ENCODE assay signal across 2 cellular contexts in the genomic region with DNA sequence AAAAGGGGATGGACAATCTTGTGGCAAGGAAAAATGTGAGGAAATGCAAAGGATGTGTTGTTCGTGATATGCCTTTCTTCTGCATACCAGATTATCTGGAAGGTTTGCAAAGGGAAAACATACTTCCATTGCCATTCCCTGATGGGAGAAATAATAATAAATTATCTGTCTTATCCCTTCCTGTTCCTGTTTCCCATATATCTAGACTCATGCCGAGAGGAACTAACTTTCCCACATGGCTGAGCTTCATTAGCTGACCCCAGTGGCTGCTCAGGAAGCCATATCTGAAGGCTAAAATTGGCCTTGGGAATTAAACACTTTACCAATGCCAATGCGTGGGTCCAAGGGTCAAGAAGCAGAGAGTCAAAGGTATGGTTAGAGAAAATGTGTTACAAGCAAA.
TF ChIP-seq lines count a peak whose summit lies in the region.

No MANE protein-coding gene starts in this region.

TF ChIP-seq in liver, 16 proteins besides CTCF, POLR2A, EP300 and RAD21 (continued from another document):
- TF ChIP-seq RXRA (IDR thresholded peaks at IDR 0.05): no peak

TF ChIP-seq in HepG2, 621 proteins besides CTCF, POLR2A, EP300 and RAD21:
- TF ChIP-seq, protein P1, sequence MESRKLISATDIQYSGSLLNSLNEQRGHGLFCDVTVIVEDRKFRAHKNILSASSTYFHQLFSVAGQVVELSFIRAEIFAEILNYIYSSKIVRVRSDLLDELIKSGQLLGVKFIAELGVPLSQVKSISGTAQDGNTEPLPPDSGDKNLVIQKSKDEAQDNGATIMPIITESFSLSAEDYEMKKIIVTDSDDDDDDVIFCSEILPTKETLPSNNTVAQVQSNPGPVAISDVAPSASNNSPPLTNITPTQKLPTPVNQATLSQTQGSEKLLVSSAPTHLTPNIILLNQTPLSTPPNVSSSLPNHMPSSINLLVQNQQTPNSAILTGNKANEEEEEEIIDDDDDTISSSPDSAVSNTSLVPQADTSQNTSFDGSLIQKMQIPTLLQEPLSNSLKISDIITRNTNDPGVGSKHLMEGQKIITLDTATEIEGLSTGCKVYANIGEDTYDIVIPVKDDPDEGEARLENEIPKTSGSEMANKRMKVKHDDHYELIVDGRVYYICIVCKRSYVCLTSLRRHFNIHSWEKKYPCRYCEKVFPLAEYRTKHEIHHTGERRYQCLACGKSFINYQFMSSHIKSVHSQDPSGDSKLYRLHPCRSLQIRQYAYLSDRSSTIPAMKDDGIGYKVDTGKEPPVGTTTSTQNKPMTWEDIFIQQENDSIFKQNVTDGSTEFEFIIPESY (CRISPR knock-in tag; IDR thresholded peaks at IDR 0.05): no peak
- no peak for TF ChIP-seq ZNF749 (CRISPR knock-in tag; IDR thresholded peaks at IDR 0.05; ENCODE audit: borderline replicate concordance)
- TF ChIP-seq, protein P2, sequence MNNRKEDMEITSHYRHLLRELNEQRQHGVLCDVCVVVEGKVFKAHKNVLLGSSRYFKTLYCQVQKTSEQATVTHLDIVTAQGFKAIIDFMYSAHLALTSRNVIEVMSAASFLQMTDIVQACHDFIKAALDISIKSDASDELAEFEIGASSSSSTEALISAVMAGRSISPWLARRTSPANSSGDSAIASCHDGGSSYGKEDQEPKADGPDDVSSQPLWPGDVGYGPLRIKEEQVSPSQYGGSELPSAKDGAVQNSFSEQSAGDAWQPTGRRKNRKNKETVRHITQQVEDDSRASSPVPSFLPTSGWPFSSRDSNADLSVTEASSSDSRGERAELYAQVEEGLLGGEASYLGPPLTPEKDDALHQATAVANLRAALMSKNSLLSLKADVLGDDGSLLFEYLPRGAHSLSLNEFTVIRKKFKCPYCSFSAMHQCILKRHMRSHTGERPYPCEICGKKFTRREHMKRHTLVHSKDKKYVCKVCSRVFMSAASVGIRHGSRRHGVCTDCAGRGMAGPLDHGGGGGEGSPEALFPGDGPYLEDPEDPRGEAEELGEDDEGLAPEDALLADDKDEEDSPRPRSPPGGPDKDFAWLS (CRISPR knock-in tag; IDR thresholded peaks at IDR 0.05; ENCODE audit: borderline replicate concordance): no peak
- TF ChIP-seq ZFP1 (CRISPR knock-in tag; IDR thresholded peaks at IDR 0.05): no peak
- no peak for TF ChIP-seq ZNF782 (CRISPR knock-in tag; IDR thresholded peaks at IDR 0.05; ENCODE audit: borderline replicate concordance)
- no peak for TF ChIP-seq ZNF207 (IDR thresholded peaks at IDR 0.05; ENCODE audit: borderline replicate concordance)
- TF ChIP-seq, protein P3, sequence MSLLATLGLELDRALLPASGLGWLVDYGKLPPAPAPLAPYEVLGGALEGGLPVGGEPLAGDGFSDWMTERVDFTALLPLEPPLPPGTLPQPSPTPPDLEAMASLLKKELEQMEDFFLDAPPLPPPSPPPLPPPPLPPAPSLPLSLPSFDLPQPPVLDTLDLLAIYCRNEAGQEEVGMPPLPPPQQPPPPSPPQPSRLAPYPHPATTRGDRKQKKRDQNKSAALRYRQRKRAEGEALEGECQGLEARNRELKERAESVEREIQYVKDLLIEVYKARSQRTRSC (CRISPR knock-in tag; IDR thresholded peaks at IDR 0.05; ENCODE audit: low read depth): no peak
- TF ChIP-seq, protein P4, sequence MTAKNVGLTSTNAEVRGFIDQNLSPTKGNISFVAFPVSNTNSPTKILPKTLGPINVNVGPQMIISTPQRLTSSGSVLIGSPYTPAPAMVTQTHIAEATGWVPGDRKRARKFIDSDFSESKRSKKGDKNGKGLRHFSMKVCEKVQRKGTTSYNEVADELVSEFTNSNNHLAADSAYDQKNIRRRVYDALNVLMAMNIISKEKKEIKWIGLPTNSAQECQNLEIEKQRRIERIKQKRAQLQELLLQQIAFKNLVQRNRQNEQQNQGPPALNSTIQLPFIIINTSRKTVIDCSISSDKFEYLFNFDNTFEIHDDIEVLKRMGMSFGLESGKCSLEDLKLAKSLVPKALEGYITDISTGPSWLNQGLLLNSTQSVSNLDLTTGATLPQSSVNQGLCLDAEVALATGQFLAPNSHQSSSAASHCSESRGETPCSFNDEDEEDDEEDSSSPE (CRISPR knock-in tag; IDR thresholded peaks at IDR 0.05): no peak
- TF ChIP-seq ESRRA (CRISPR knock-in tag; IDR thresholded peaks at IDR 0.05; ENCODE audit: low read depth): no peak
- TF ChIP-seq ZBTB20 (CRISPR knock-in tag; IDR thresholded peaks at IDR 0.05; ENCODE audit: borderline replicate concordance, low read depth): no peak
- TF ChIP-seq, protein P5, sequence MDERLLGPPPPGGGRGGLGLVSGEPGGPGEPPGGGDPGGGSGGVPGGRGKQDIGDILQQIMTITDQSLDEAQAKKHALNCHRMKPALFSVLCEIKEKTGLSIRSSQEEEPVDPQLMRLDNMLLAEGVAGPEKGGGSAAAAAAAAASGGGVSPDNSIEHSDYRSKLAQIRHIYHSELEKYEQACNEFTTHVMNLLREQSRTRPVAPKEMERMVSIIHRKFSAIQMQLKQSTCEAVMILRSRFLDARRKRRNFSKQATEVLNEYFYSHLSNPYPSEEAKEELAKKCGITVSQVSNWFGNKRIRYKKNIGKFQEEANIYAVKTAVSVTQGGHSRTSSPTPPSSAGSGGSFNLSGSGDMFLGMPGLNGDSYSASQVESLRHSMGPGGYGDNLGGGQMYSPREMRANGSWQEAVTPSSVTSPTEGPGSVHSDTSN (CRISPR knock-in tag; IDR thresholded peaks at IDR 0.05): no peak
- TF ChIP-seq RFX5 (IDR thresholded peaks at IDR 0.05; ENCODE audit: low read depth, low read length): no peak
- TF ChIP-seq ZNF879 (CRISPR knock-in tag; IDR thresholded peaks at IDR 0.05): no peak
- TF ChIP-seq MTF1 (CRISPR knock-in tag; IDR thresholded peaks at IDR 0.05): no peak
